In genomic region chr10:77496941-77497420, GRCh38 we compare ENCODE assay signal across 17 cellular contexts.
DNase-seq lines count a peak whose midpoint lies in the region; ATAC-seq, FAIRE-seq and TF ChIP-seq lines count a peak whose summit lies in the region.
"Had no signal": no experiment of that assay in that cellular context is flagged by ENCODE, and none has a peak within 500 bp of the region (broad histone marks: within the 10 kb centered on the region; RNA-seq: fewer than 3 reads in every experiment).

No MANE protein-coding gene starts in this region.

- H4K20me1 ChIP-seq in SK-N-SH (ENCODE audit: insufficient read depth) (no peaks in the 10 kb centered on the region), astrocyte (ENCODE audit: insufficient read depth, low read length) (no peaks in the 10 kb centered on the region)

- ATAC-seq in SK-N-SH treated with all-trans-retinoic acid at 6 μM for 48 hours (no peak), HG03196 (IDR thresholded peaks at IDR 0.05; ENCODE audit: unreplicated experiment) (no peak)
- no peak for ATAC-seq in CD8-positive, alpha-beta T cell
- ATAC-seq: activated T-cell treated with anti-CD3 and anti-CD28 coated beads, Interleukin-2, amount 50 U/mL, for 4 hours; stimulated activated naive CD8-positive, alpha-beta T cell treated with anti-CD3 and anti-CD28 coated beads, Interleukin-15, amount 100 ng/mL, for 72 hours had no signal

- H3K36me3 ChIP-seq in SK-N-SH (replicated peaks in 1 of 2; ENCODE audit: control insufficient read depth in 1 of 2, insufficient read depth in 2 of 2, low read length in 1 of 2) (peaks cover 3 to 13% of the 10 kb centered on the region in 2 experiments), astrocyte (ENCODE audit: insufficient read depth, low read length) (no peaks in the 10 kb centered on the region)
- H3K36me3 ChIP-seq in CD8-positive, alpha-beta T cell (ENCODE audit: insufficient read depth, low read length), result no peaks in the 10 kb centered on the region

- H2AFZ ChIP-seq in SK-N-SH (ENCODE audit: low read depth) (no peak overlapping the region), astrocyte (ENCODE audit: low read depth, low read length) (no peak overlapping the region)

- H3K9me2 ChIP-seq in SK-N-SH, result no peaks in the 10 kb centered on the region

- H3K79me2 ChIP-seq in SK-N-SH (ENCODE audit: insufficient read depth) (peaks cover 12% of the 10 kb centered on the region), astrocyte (ENCODE audit: insufficient read depth, low read length) (peaks cover 5% of the 10 kb centered on the region)

- no peak for DNase-seq in SK-N-SH
- peak; percentile 51 for DNase-seq in astrocyte (ENCODE audit: low read depth)
- no peak for DNase-seq in type B pancreatic cell (ENCODE audit: extremely low spot score, unreplicated experiment)
- no peak for DNase-seq in activated gamma-delta T cell treated with Interleukin-2 at 50 U/mL for 16 hours
- no peak for DNase-seq in CD8-positive, alpha-beta T cell
- DNase-seq: activated CD4-positive, alpha-beta memory T cell treated with anti-CD3 and anti-CD28 coated beads for 36 hours; activated T-cell treated with anti-CD3 and anti-CD28 coated beads, Interleukin-2, amount 50 U/mL, for 4 hours; cerebellar nuclear complex; foreskin melanocyte; naive B cell; RPMI8226; stimulated activated naive CD8-positive, alpha-beta T cell treated with anti-CD3 and anti-CD28 coated beads, Interleukin-15, amount 100 ng/mL, for 72 hours; SW 1271 had no signal

- intact Hi-C loops in CD8-positive, alpha-beta T cell (cut with DNase I, micrococcal nuclease), result no loop called here

- H3K9me3 ChIP-seq in SK-N-SH (no peaks in the 10 kb centered on the region; the same call in 1 of the 2 replicates), astrocyte (ENCODE audit: insufficient read depth, low read depth, low read length) (no peaks in the 10 kb centered on the region)
- no peaks in the 10 kb centered on the region for H3K9me3 ChIP-seq in CD8-positive, alpha-beta T cell (ENCODE audit: low read length)

- H3K4me3 ChIP-seq in SK-N-SH (ENCODE audit: low read depth in 2 of 2, low read length in 1 of 2) (no peak overlapping the region), astrocyte (ENCODE audit: insufficient read depth, low read depth, low read length) (no peak overlapping the region)
- H3K4me3 ChIP-seq in CD8-positive, alpha-beta T cell (ENCODE audit: low read depth, low read length), result no peak overlapping the region

- TF ChIP-seq EP300 in SK-N-SH (IDR thresholded peaks at IDR 0.05; ENCODE audit: borderline replicate concordance in 1 of 2, low read depth in 1 of 2, low read length in 1 of 2), result no peak

- TF ChIP-seq CTCF in SK-N-SH (IDR thresholded peaks at IDR 0.05), result no peak
- no peak for TF ChIP-seq CTCF in astrocyte (IDR thresholded peaks at IDR 0.05; ENCODE audit: insufficient read depth, low read depth, low read length)
- no peak for TF ChIP-seq CTCF in type B pancreatic cell (conservative IDR thresholded peaks at IDR 0.05)
- TF ChIP-seq CTCF in CD8-positive, alpha-beta T cell (IDR thresholded peaks at IDR 0.05), result no peak

- H3K27ac ChIP-seq in SK-N-SH (ENCODE audit: low read depth in 2 of 2, low read length in 1 of 2), result no peak overlapping the region
- H3K27ac ChIP-seq in astrocyte (ENCODE audit: low read depth, low read length), result peak overlapping the region; percentile 31
- H3K27ac ChIP-seq in layer of hippocampus (ENCODE audit: low read depth, low read length), result peak overlapping the region; percentile 5
- H3K27ac ChIP-seq in CD8-positive, alpha-beta T cell (ENCODE audit: low read depth, low read length), result no peak overlapping the region

- H3K27me3 Mint-ChIP-seq in astrocyte (ENCODE audit: low read depth, unreplicated experiment), result no peaks in the 10 kb centered on the region
- H3K27me3 Mint-ChIP-seq in type B pancreatic cell, result no peaks in the 10 kb centered on the region
- H3K27me3 Mint-ChIP-seq in CD8-positive, alpha-beta T cell (ENCODE audit: low read depth), result no peaks in the 10 kb centered on the region

- H3K4me1 Mint-ChIP-seq in astrocyte (ENCODE audit: low read depth, unreplicated experiment) (peaks cover 21% of the 10 kb centered on the region), type B pancreatic cell (ENCODE audit: unreplicated experiment) (peaks cover 26% of the 10 kb centered on the region)
- no peaks in the 10 kb centered on the region for H3K4me1 Mint-ChIP-seq in CD8-positive, alpha-beta T cell (ENCODE audit: low read depth)
- H3K4me1 Mint-ChIP-seq: naive B cell had no signal

- peaks cover 12% of the 10 kb centered on the region for H3F3A ChIP-seq in SK-N-SH (replicated peaks; ENCODE audit: insufficient read depth)

- H3K9me3 Mint-ChIP-seq in astrocyte (ENCODE audit: unreplicated experiment), result no peaks in the 10 kb centered on the region
- H3K9me3 Mint-ChIP-seq in type B pancreatic cell, result no peaks in the 10 kb centered on the region
- H3K9me3 Mint-ChIP-seq in CD8-positive, alpha-beta T cell, result no peaks in the 10 kb centered on the region
- H3K9me3 Mint-ChIP-seq: activated CD4-positive, alpha-beta memory T cell treated with anti-CD3 and anti-CD28 coated beads for 36 hours; activated T-cell treated with anti-CD3 and anti-CD28 coated beads, Interleukin-2, amount 50 U/mL, for 4 hours; naive B cell; stimulated activated naive CD8-positive, alpha-beta T cell treated with anti-CD3 and anti-CD28 coated beads, Interleukin-15, amount 100 ng/mL, for 72 hours had no signal

- H3K4me2 ChIP-seq in SK-N-SH, result peak overlapping the region; percentile 4; the same call in 1 of the 2 replicates
- peak overlapping the region; percentile 4 for H3K4me2 ChIP-seq in astrocyte (ENCODE audit: low read length)

- CTCF ChIA-PET in SK-N-SH (lab: Yijun Ruan, JAX), result interaction anchor here (1.1 kb wide), 2 partner anchors 105 to 143 kb away, joined by 3 to 6 read pairs; no protein-coding TSS in a partner anchor
- CTCF ChIA-PET in CD8-positive, alpha-beta T cell (lab: Charles Lee), result no interaction called here

- peak overlapping the region; percentile 9 for H3K27ac Mint-ChIP-seq in astrocyte (ENCODE audit: unreplicated experiment)
- peak overlapping the region; percentile 9 for H3K27ac Mint-ChIP-seq in type B pancreatic cell
- no peak overlapping the region for H3K27ac Mint-ChIP-seq in CD8-positive, alpha-beta T cell
- H3K27ac Mint-ChIP-seq: activated CD4-positive, alpha-beta memory T cell treated with anti-CD3 and anti-CD28 coated beads for 36 hours; naive B cell had no signal

- H3K9ac ChIP-seq in SK-N-SH (no peak overlapping the region), astrocyte (ENCODE audit: low read length) (no peak overlapping the region)

- peak; percentile 9 for FAIRE-seq in astrocyte (lab: Jason Lieb, UNC)
- FAIRE-seq: G401.6 had no signal

- TF ChIP-seq RAD21 in SK-N-SH (IDR thresholded peaks at IDR 0.05; ENCODE audit: low read length), result no peak

- peaks cover 5% of the 10 kb centered on the region for H3K36me3 Mint-ChIP-seq in astrocyte (ENCODE audit: low read depth, unreplicated experiment)
- no peaks in the 10 kb centered on the region for H3K36me3 Mint-ChIP-seq in type B pancreatic cell
- no peaks in the 10 kb centered on the region for H3K36me3 Mint-ChIP-seq in CD8-positive, alpha-beta T cell
- H3K36me3 Mint-ChIP-seq: activated CD4-positive, alpha-beta memory T cell treated with anti-CD3 and anti-CD28 coated beads for 36 hours; naive B cell had no signal

- H3K4me1 ChIP-seq in SK-N-SH (ENCODE audit: control insufficient read depth in 1 of 2, insufficient read depth in 2 of 2, low read depth in 1 of 2, low read length in 1 of 2) (peaks cover 15 to 29% of the 10 kb centered on the region in 2 experiments; a peak in 3 of 4 replicates), astrocyte (ENCODE audit: insufficient read depth, low read length) (peaks cover 45% of the 10 kb centered on the region)
- no peaks in the 10 kb centered on the region for H3K4me1 ChIP-seq in CD8-positive, alpha-beta T cell (ENCODE audit: insufficient read depth, low read length)

- H3K27me3 ChIP-seq in SK-N-SH (ENCODE audit: insufficient read depth), result no peaks in the 10 kb centered on the region
- no peaks in the 10 kb centered on the region for H3K27me3 ChIP-seq in astrocyte (ENCODE audit: insufficient read depth, low read length)
- no peaks in the 10 kb centered on the region for H3K27me3 ChIP-seq in layer of hippocampus (ENCODE audit: control insufficient read depth, insufficient read depth, low read length)
- no peaks in the 10 kb centered on the region for H3K27me3 ChIP-seq in CD8-positive, alpha-beta T cell (ENCODE audit: insufficient read depth, low read length)

- 76% methylated on average over 3 of the region's 3 CpGs for WGBS in SK-N-SH (ENCODE audit: low lambda C conversion rate)

- no peak overlapping the region for H3K4me3 Mint-ChIP-seq in astrocyte (ENCODE audit: unreplicated experiment)
- H3K4me3 Mint-ChIP-seq in type B pancreatic cell, result no peak overlapping the region
- no peak overlapping the region for H3K4me3 Mint-ChIP-seq in CD8-positive, alpha-beta T cell
- H3K4me3 Mint-ChIP-seq: activated CD4-positive, alpha-beta memory T cell treated with anti-CD3 and anti-CD28 coated beads for 36 hours; activated T-cell treated with anti-CD3 and anti-CD28 coated beads, Interleukin-2, amount 50 U/mL, for 4 hours; stimulated activated naive CD8-positive, alpha-beta T cell treated with anti-CD3 and anti-CD28 coated beads, Interleukin-15, amount 100 ng/mL, for 72 hours had no signal

- POLR2A ChIA-PET in SK-N-SH (lab: Yijun Ruan, JAX), result no interaction called here
- POLR2A ChIA-PET in CD8-positive, alpha-beta T cell (lab: Charles Lee), result no interaction called here

TF ChIP-seq in SK-N-SH, 30 proteins besides CTCF, POLR2A, EP300 and RAD21 (continues in another document):
- no peak for TF ChIP-seq TCF12 (IDR thresholded peaks at IDR 0.05)
- TF ChIP-seq JUND (IDR thresholded peaks at IDR 0.05), result no peak
- TF ChIP-seq SIN3A (IDR thresholded peaks at IDR 0.05; ENCODE audit: borderline replicate concordance, low read depth, low read length), result no peak
- no peak for TF ChIP-seq YY1 (IDR thresholded peaks at IDR 0.05; ENCODE audit: low read depth)
- no peak for TF ChIP-seq NFIC (IDR thresholded peaks at IDR 0.05; ENCODE audit: borderline replicate concordance)
- no peak for TF ChIP-seq MEF2A (IDR thresholded peaks at IDR 0.05; ENCODE audit: borderline replicate concordance, low read depth)
- TF ChIP-seq GATA2 (CRISPR knock-in tag; IDR thresholded peaks at IDR 0.05), result no peak
- TF ChIP-seq EZH2phosphoT487 (IDR thresholded peaks at IDR 0.05; ENCODE audit: borderline replicate concordance, low read depth), result no peak

TF ChIP-seq in SK-N-SH treated with all-trans-retinoic acid at 6 μM for 48 hours, 23 proteins besides CTCF, POLR2A, EP300 and RAD21 (continues in another document):
- TF ChIP-seq ESRRG (CRISPR knock-in tag; IDR thresholded peaks at IDR 0.05), result no peak
- no peak for TF ChIP-seq SNAI2 (CRISPR knock-in tag; IDR thresholded peaks at IDR 0.05)

Comparison
In these comparisons a context has a peak if more than half of its experiments do, and no peak if none do; other contexts are left out.
1. H3K27ac ChIP-seq: peak in astrocyte (single experiment) and layer of hippocampus (single experiment); none in SK-N-SH (0 of 2) and CD8-positive, alpha-beta T cell (single experiment).